In the genomic region with DNA sequence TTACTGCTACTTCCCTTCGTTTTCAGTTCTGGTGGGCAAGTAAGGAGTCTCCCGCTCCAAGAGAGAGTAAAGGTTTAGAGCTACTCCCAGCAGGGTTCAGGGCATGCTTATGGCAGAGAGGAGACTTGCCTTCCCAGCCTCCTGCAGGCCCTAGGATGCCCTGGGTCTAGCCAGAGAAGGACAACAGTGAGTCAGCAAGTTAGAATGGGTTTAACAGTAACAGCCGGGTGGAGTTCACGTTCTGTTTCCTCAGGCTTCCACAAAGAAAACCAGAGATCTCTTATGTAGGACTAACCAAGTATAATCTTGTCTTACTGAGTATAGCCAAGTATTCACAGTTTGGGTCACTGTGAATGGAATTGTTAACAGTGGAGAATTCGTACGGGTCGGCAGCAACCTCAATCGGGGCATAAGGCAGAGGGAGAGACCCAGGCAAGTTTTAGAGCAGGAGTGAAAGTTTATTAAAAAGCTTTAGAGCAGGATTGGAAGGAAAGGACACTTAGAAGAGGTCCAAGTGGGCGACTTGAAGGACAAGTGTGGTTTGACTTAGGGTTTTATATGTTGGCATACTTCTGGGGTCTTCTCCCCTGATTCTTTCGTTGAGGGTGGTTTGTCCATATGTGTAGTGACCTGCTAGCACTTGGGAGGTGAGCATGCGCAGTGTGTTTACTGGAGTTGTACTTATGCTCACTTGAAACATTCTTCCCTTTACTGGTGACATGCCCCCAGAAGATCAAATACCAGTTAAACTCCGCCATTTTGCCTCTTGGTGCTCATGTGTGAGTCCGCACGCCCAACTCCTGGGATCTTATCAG, we compare ENCODE assay signal across 1 cellular context.
TF ChIP-seq lines count a peak whose summit lies in the region.

No MANE protein-coding gene starts in this region.

TF ChIP-seq in K562, 482 proteins besides CTCF, POLR2A, EP300 and RAD21 (continued from another document):
- TF ChIP-seq, protein P1, sequence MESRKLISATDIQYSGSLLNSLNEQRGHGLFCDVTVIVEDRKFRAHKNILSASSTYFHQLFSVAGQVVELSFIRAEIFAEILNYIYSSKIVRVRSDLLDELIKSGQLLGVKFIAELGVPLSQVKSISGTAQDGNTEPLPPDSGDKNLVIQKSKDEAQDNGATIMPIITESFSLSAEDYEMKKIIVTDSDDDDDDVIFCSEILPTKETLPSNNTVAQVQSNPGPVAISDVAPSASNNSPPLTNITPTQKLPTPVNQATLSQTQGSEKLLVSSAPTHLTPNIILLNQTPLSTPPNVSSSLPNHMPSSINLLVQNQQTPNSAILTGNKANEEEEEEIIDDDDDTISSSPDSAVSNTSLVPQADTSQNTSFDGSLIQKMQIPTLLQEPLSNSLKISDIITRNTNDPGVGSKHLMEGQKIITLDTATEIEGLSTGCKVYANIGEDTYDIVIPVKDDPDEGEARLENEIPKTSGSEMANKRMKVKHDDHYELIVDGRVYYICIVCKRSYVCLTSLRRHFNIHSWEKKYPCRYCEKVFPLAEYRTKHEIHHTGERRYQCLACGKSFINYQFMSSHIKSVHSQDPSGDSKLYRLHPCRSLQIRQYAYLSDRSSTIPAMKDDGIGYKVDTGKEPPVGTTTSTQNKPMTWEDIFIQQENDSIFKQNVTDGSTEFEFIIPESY (CRISPR knock-in tag; IDR thresholded peaks at IDR 0.05): no peak
- TF ChIP-seq, protein P2, sequence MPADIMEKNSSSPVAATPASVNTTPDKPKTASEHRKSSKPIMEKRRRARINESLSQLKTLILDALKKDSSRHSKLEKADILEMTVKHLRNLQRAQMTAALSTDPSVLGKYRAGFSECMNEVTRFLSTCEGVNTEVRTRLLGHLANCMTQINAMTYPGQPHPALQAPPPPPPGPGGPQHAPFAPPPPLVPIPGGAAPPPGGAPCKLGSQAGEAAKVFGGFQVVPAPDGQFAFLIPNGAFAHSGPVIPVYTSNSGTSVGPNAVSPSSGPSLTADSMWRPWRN (IDR thresholded peaks at IDR 0.05; ENCODE audit: low read depth): no peak
- 0 out of 2 replicates have a peak, but pooled peaks have one; percentile 22 for TF ChIP-seq ZBTB7A (IDR thresholded peaks at IDR 0.05; ENCODE audit: borderline replicate concordance, control insufficient read depth, low read depth, low read length)
- TF ChIP-seq MTA3 (IDR thresholded peaks at IDR 0.05; ENCODE audit: borderline replicate concordance): peak; percentile 56
- TF ChIP-seq, protein P3, sequence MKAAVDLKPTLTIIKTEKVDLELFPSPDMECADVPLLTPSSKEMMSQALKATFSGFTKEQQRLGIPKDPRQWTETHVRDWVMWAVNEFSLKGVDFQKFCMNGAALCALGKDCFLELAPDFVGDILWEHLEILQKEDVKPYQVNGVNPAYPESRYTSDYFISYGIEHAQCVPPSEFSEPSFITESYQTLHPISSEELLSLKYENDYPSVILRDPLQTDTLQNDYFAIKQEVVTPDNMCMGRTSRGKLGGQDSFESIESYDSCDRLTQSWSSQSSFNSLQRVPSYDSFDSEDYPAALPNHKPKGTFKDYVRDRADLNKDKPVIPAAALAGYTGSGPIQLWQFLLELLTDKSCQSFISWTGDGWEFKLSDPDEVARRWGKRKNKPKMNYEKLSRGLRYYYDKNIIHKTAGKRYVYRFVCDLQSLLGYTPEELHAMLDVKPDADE (conservative IDR thresholded peaks at IDR 0.05; ENCODE audit: control insufficient read depth, low read depth, low read length): no peak
- peak; percentile 6; the same call in 1 of the 2 replicates for TF ChIP-seq EHMT2 (IDR thresholded peaks at IDR 0.05)
- TF ChIP-seq ZNF274 (IDR thresholded peaks at IDR 0.05; ENCODE audit: borderline replicate concordance, low read depth, low read length): no peak
- no peak for TF ChIP-seq SPI1 (IDR thresholded peaks at IDR 0.05; ENCODE audit: borderline replicate concordance, low read depth, low read length)
- TF ChIP-seq HDAC1 (IDR thresholded peaks at IDR 0.05): 0 out of 4 replicates have a peak, but pooled peaks of 1 of the 2 experiments have one; percentile 12
- no peak for TF ChIP-seq ARHGAP35 (IDR thresholded peaks at IDR 0.05; ENCODE audit: partially characterized antibody)
- TF ChIP-seq ATF7 (IDR thresholded peaks at IDR 0.05): 0 out of 2 replicates have a peak, but pooled peaks have one; percentile 39
- peak; percentile 35; the same call in 1 of the 2 replicates for TF ChIP-seq HDAC8 (tag; IDR thresholded peaks at IDR 0.05)
- peak; percentile 18; the same call in 1 of the 2 replicates for TF ChIP-seq MTF1 (CRISPR knock-in tag; IDR thresholded peaks at IDR 0.05; ENCODE audit: borderline replicate concordance)
- TF ChIP-seq, protein P4, sequence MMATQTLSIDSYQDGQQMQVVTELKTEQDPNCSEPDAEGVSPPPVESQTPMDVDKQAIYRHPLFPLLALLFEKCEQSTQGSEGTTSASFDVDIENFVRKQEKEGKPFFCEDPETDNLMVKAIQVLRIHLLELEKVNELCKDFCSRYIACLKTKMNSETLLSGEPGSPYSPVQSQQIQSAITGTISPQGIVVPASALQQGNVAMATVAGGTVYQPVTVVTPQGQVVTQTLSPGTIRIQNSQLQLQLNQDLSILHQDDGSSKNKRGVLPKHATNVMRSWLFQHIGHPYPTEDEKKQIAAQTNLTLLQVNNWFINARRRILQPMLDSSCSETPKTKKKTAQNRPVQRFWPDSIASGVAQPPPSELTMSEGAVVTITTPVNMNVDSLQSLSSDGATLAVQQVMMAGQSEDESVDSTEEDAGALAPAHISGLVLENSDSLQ (IDR thresholded peaks at IDR 0.05): no peak
- TF ChIP-seq TGIF2 (CRISPR knock-in tag; IDR thresholded peaks at IDR 0.05): no peak
- TF ChIP-seq ZNF41 (CRISPR knock-in tag; conservative IDR thresholded peaks at IDR 0.05): no peak; the same call in 1 of the 2 replicates
